Comparison of ENCODE assay signal across 13 cellular contexts in the genomic region with DNA sequence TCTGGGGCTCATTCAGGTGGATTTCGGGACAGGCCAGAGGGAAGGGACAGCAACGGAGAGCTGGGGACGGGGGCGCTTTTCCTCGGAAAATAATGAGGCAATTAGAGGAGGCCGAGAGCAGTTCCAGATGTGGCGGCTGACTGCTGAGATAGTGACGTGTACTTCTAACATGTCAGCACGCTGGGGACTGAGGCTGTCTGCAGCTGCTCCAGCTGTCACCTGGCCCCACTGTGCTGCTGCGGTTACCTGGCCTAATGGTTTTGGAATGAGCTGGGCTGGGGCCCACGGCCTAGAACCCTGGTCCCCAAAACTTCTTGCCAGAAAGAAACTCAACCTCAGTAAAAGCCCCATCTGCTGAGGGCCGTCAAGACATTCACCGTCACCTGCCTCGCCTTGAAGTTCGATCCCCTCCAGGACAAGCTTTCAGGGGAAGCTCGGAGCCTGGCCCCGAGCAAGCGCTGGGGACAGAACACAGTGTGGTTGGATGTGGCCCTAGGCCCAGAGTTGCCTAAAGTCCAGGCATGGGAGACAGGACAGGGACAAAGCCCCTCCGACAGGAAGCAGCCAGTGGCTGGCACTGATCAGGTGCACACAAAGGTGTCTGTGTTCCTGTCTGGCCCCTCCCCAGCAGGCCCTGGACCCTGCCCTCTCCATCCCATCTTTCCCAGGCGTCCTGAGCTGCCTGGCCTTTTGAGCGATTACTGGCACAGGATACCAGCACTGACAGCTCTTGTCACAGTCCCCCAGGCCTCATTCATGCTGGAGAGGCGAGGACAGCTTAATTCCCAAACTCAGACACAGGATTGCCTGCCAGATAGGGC. TPM values are rescaled to one million over a fixed set of nuclear protein-coding genes. Genes with fewer than 3 reads are reported as not detected.
DNase-seq lines count a peak whose midpoint lies in the region; ATAC-seq and TF ChIP-seq lines count a peak whose summit lies in the region.
"Had no signal": no experiment of that assay in that cellular context is flagged by ENCODE, and none has a peak within 500 bp of the region (broad histone marks: within the 10 kb centered on the region; RNA-seq: fewer than 3 reads in every experiment).

No MANE protein-coding gene starts in this region.

- no peaks in the 10 kb centered on the region for H3K9me2 ChIP-seq in GM23338 (ENCODE audit: insufficient read depth)

- H3K79me2 ChIP-seq in GM23338 (replicated peaks; ENCODE audit: insufficient read depth) (no peaks in the 10 kb centered on the region), KMS-11 (ENCODE audit: insufficient read depth, low read depth) (no peaks in the 10 kb centered on the region)

- H3K4me3 ChIP-seq in GM23338 (no peak overlapping the region), KMS-11 (IDR thresholded peaks at IDR 0.05; ENCODE audit: insufficient read depth, low read depth, low read length) (no peak overlapping the region), prostate gland (no peak overlapping the region)

- CTCF ChIA-PET in activated CD4-positive, alpha-beta T cell treated with anti-CD3 and anti-CD28 coated beads, Interleukin-2, amount 10 ng/mL, durations not matched to agents 7 days and 5 days (lab: Charles Lee): interaction anchor here (2.0 kb wide), 1 partner anchor 266 kb away, joined by 5 read pairs; no protein-coding TSS in a partner anchor

- H3K27me3 Mint-ChIP-seq in activated CD4-positive, alpha-beta T cell treated with anti-CD3 and anti-CD28 coated beads, Interleukin-2, amount 10 ng/mL, durations not matched to agents 7 days and 5 days: no peaks in the 10 kb centered on the region
- peaks cover 14% of the 10 kb centered on the region for H3K27me3 Mint-ChIP-seq in GM23338 (ENCODE audit: insufficient read depth, low read depth, poor library complexity)
- no peaks in the 10 kb centered on the region for H3K27me3 Mint-ChIP-seq in stimulated activated naive B cell treated with anti-CD40 and anti-IgM and Interleukin-4, amounts not matched to agents 10 μg/mL and 1 μg/mL and 100 μg/mL, for 72 hours

- H3K4me1 ChIP-seq in GM23338 (ENCODE audit: insufficient read depth) (no peaks in the 10 kb centered on the region), KMS-11 (ENCODE audit: low read depth, poor library complexity, severe bottlenecking) (peaks cover 82% of the 10 kb centered on the region), prostate gland (replicated peaks) (no peaks in the 10 kb centered on the region)

- H3K4me2 ChIP-seq in GM23338 (no peak overlapping the region), KMS-11 (peak overlapping the region; percentile 56)

- H4K20me1 ChIP-seq in GM23338 (replicated peaks; ENCODE audit: insufficient read depth) (no peaks in the 10 kb centered on the region; the same call in 1 of the 2 replicates), KMS-11 (ENCODE audit: insufficient read depth) (no peaks in the 10 kb centered on the region)

- no peak for TF ChIP-seq CTCF in GM23338 (conservative IDR thresholded peaks at IDR 0.05; ENCODE audit: low read depth in 2 of 2)
- TF ChIP-seq CTCF in KMS-11 (conservative IDR thresholded peaks at IDR 0.05; ENCODE audit: low read depth, low read length): no peak
- no peak for TF ChIP-seq CTCF in prostate gland (IDR thresholded peaks at IDR 0.05)

- H3K36me3 Mint-ChIP-seq in activated CD4-positive, alpha-beta T cell treated with anti-CD3 and anti-CD28 coated beads, Interleukin-2, amount 10 ng/mL, durations not matched to agents 7 days and 5 days (ENCODE audit: low read depth): no peaks in the 10 kb centered on the region
- H3K36me3 Mint-ChIP-seq in GM23338 (ENCODE audit: low read depth): peaks cover 24% of the 10 kb centered on the region
- peaks cover 43 to 50% of the 10 kb centered on the region in 2 donors for H3K36me3 Mint-ChIP-seq in stimulated activated naive B cell treated with anti-CD40 and anti-IgM and Interleukin-4, amounts not matched to agents 10 μg/mL and 1 μg/mL and 100 μg/mL, for 72 hours

- no peak overlapping the region for H3K27ac ChIP-seq in GM23338 (ENCODE audit: low read depth)
- peak overlapping the region; percentile 97 for H3K27ac ChIP-seq in KMS-11
- H3K27ac ChIP-seq in prostate gland: no peak overlapping the region
- H3K27ac ChIP-seq: 22Rv1, brain microvascular endothelial cell had no signal

- H2AFZ ChIP-seq in GM23338 (no peak overlapping the region), KMS-11 (ENCODE audit: low read depth) (no peak overlapping the region)

- H3K27ac Mint-ChIP-seq in activated CD4-positive, alpha-beta T cell treated with anti-CD3 and anti-CD28 coated beads, Interleukin-2, amount 10 ng/mL, durations not matched to agents 7 days and 5 days: peak overlapping the region; percentile 51
- H3K27ac Mint-ChIP-seq in GM23338: no peak overlapping the region; the same call in 1 of the 2 replicates
- peak overlapping the region; percentile 32 for H3K27ac Mint-ChIP-seq in stimulated activated naive B cell treated with anti-CD40 and anti-IgM and Interleukin-4, amounts not matched to agents 10 μg/mL and 1 μg/mL and 100 μg/mL, for 72 hours

- DNase-seq in activated CD4-positive, alpha-beta T cell treated with anti-CD3 and anti-CD28 coated beads, Interleukin-2, amount 10 ng/mL, durations not matched to agents 7 days and 5 days: no peak
- no peak for DNase-seq in activated CD4-positive, alpha-beta T cell treated with anti-CD3 and anti-CD28 coated beads for 1 hour
- DNase-seq in GM23338 (ENCODE audit: low spot score): peak; percentile 12
- DNase-seq in stimulated activated naive B cell treated with anti-CD40 and anti-IgM and Interleukin-4, amounts not matched to agents 10 μg/mL and 1 μg/mL and 100 μg/mL, for 72 hours: no peak
- no peak for DNase-seq in HK-2 (ENCODE audit: unreplicated experiment)
- DNase-seq in effector CD4-positive, alpha-beta T cell: no peak
- DNase-seq in prostate gland (ENCODE audit: low spot score): no peak
- DNase-seq: brain microvascular endothelial cell, NCI-H1092 treated with DMSO at 0.1 percent for 48 hours, T-helper 9 cell had no signal

- peaks cover 8% of the 10 kb centered on the region for H3K4me1 Mint-ChIP-seq in activated CD4-positive, alpha-beta T cell treated with anti-CD3 and anti-CD28 coated beads, Interleukin-2, amount 10 ng/mL, durations not matched to agents 7 days and 5 days
- peaks cover 16% of the 10 kb centered on the region for H3K4me1 Mint-ChIP-seq in GM23338
- H3K4me1 Mint-ChIP-seq in stimulated activated naive B cell treated with anti-CD40 and anti-IgM and Interleukin-4, amounts not matched to agents 10 μg/mL and 1 μg/mL and 100 μg/mL, for 72 hours: peaks cover 16 to 24% of the 10 kb centered on the region in 2 donors

- TF ChIP-seq POLR2A in prostate gland (IDR thresholded peaks at IDR 0.05): no peak

- H3K36me3 ChIP-seq in GM23338 (ENCODE audit: insufficient read depth) (no peaks in the 10 kb centered on the region), KMS-11 (ENCODE audit: insufficient read depth) (no peaks in the 10 kb centered on the region), prostate gland (no peaks in the 10 kb centered on the region)

- POLR2A ChIA-PET in activated CD4-positive, alpha-beta T cell treated with anti-CD3 and anti-CD28 coated beads, Interleukin-2, amount 10 ng/mL, durations not matched to agents 7 days and 5 days (lab: Charles Lee): no interaction called here

- H3K27me3 ChIP-seq in GM23338 (ENCODE audit: insufficient read depth) (no peaks in the 10 kb centered on the region), KMS-11 (ENCODE audit: insufficient read depth, low read depth) (no peaks in the 10 kb centered on the region), prostate gland (replicated peaks; ENCODE audit: insufficient read depth) (no peaks in the 10 kb centered on the region)
- H3K27me3 ChIP-seq: brain microvascular endothelial cell had no signal

- H3K9me3 ChIP-seq in prostate gland: no peaks in the 10 kb centered on the region

- H3F3A ChIP-seq in GM23338 (replicated peaks; ENCODE audit: low read depth): no peaks in the 10 kb centered on the region

- peak overlapping the region; percentile 69 for H3K9ac ChIP-seq in KMS-11

- intact Hi-C loops in prostate gland (cut with DNase I): no loop called here

- no peaks in the 10 kb centered on the region for H3K9me3 Mint-ChIP-seq in activated CD4-positive, alpha-beta T cell treated with anti-CD3 and anti-CD28 coated beads, Interleukin-2, amount 10 ng/mL, durations not matched to agents 7 days and 5 days
- H3K9me3 Mint-ChIP-seq in GM23338: no peaks in the 10 kb centered on the region
- no peaks in the 10 kb centered on the region for H3K9me3 Mint-ChIP-seq in stimulated activated naive B cell treated with anti-CD40 and anti-IgM and Interleukin-4, amounts not matched to agents 10 μg/mL and 1 μg/mL and 100 μg/mL, for 72 hours
- H3K9me3 Mint-ChIP-seq: neural crest cell had no signal

- H3K4me3 Mint-ChIP-seq in activated CD4-positive, alpha-beta T cell treated with anti-CD3 and anti-CD28 coated beads, Interleukin-2, amount 10 ng/mL, durations not matched to agents 7 days and 5 days: no peak overlapping the region
- H3K4me3 Mint-ChIP-seq in GM23338: no peak overlapping the region
- H3K4me3 Mint-ChIP-seq in stimulated activated naive B cell treated with anti-CD40 and anti-IgM and Interleukin-4, amounts not matched to agents 10 μg/mL and 1 μg/mL and 100 μg/mL, for 72 hours: no peak overlapping the region
- H3K4me3 Mint-ChIP-seq: neural crest cell had no signal

- no peak for ATAC-seq in GM23338
- ATAC-seq in stimulated activated naive B cell treated with anti-CD40 and anti-IgM and Interleukin-4, amounts not matched to agents 10 μg/mL and 1 μg/mL and 100 μg/mL, for 72 hours (replicated peaks): peak in 1 of 2 donors; percentile 70

- 84% methylated on average over 22 of the region's 22 CpGs for WGBS in prostate gland

RNA-seq across cellular contexts. Expression of a gene that starts 22.1 kb away (rescaled TPM):
- total RNA-seq in activated CD4-positive, alpha-beta T cell treated with anti-CD3 and anti-CD28 coated beads, Interleukin-2, amount 10 ng/mL, durations not matched to agents 7 days and 5 days: 10 to 100 TPM; 30.7 to 32.5 TPM
- total RNA-seq in GM23338 (2014; rRNA removed; shearing (Covaris generic)): 43.6 and 60.8 TPM in 2 replicates
- 20.3 and 20.8 TPM in 2 replicates for polyA plus RNA-seq in GM23338 (2016; fragmentation: Nextera tagmentation; extraction: Ambion mirVana)
- total RNA-seq in prostate gland: 10 to 100 TPM; 13.0 to 29.7 TPM

RNA-seq across cellular contexts. Expression of a gene that starts 22.3 kb away (rescaled TPM):
- 10 to 100 TPM in 1 of 2 experiments, 1 to 10 TPM in 1; 9.4 to 11.9 TPM for total RNA-seq in activated CD4-positive, alpha-beta T cell treated with anti-CD3 and anti-CD28 coated beads, Interleukin-2, amount 10 ng/mL, durations not matched to agents 7 days and 5 days
- total RNA-seq in GM23338 (2014; rRNA removed; shearing (Covaris generic)): 43.4 and 75.0 TPM in 2 replicates
- polyA plus RNA-seq in GM23338 (2016; fragmentation: Nextera tagmentation; extraction: Ambion mirVana): 24.7 and 33.7 TPM in 2 replicates
- total RNA-seq in prostate gland: 10 to 100 TPM; 18.9 to 21.7 TPM
